9 cellular contexts compared by ENCODE assay signal in genomic region chr15:66862878-66863335, GRCh38.
DNase-seq lines count a peak whose midpoint lies in the region; ATAC-seq and TF ChIP-seq lines count a peak whose summit lies in the region.
"Had no signal": no experiment of that assay in that cellular context is flagged by ENCODE, and none has a peak within 500 bp of the region (broad histone marks: within the 10 kb centered on the region; RNA-seq: fewer than 3 reads in every experiment).

No MANE protein-coding gene starts in this region.

- peak; percentile 47 to 78 (median 64) for DNase-seq in CD4-positive, alpha-beta T cell
- DNase-seq in NCI-H526 treated with DMSO at 0.1 percent for 48 hours (lab: John Stamatoyannopoulos, UW) (peak; percentile 32), dermis microvascular lymphatic vessel endothelial cell (ENCODE audit: low read depth in 2 of 2) (peak; percentile 43 to 75), lung microvascular endothelial cell (ENCODE audit: low read depth in 2 of 2) (peak; percentile 79 to 81)
- DNase-seq in activated CD4-positive, alpha-beta T cell treated with anti-CD3 and anti-CD28 coated beads, Interleukin-2, amount 50 U/mL, for 4 hours: peak; percentile 64 to 68
- DNase-seq in stimulated activated CD8-positive, alpha-beta memory T cell treated with anti-CD3 and anti-CD28 coated beads, Interleukin-15, amount 100 ng/mL, for 24 hours (ENCODE audit: low read depth): peak; percentile 57

- intact Hi-C loops in CD4-positive, alpha-beta T cell (cut with DNase I, micrococcal nuclease): no loop called here

- POLR2A ChIA-PET in CD4-positive, alpha-beta T cell (lab: Charles Lee): no interaction called here

- H3K9me3 ChIP-seq in CD4-positive, alpha-beta T cell (ENCODE audit: control insufficient read depth, low read length): no peaks in the 10 kb centered on the region

- H3K27me3 Mint-ChIP-seq in CD4-positive, alpha-beta T cell: peaks cover 49% of the 10 kb centered on the region

- no peaks in the 10 kb centered on the region for H3K9me3 Mint-ChIP-seq in CD4-positive, alpha-beta T cell

- no peak overlapping the region for H3K4me3 Mint-ChIP-seq in CD4-positive, alpha-beta T cell

- CTCF ChIA-PET in CD4-positive, alpha-beta T cell (lab: Charles Lee): no interaction called here

- no peak overlapping the region for H3K27ac ChIP-seq in CD4-positive, alpha-beta T cell (ENCODE audit: low read depth, low read length)
- H3K27ac ChIP-seq: SK-N-MC had no signal

- peak; percentile 89 for ATAC-seq in CD4-positive, alpha-beta T cell (ENCODE audit: poor library complexity)
- peak; percentile 52 for ATAC-seq in GM21528 (IDR thresholded peaks at IDR 0.05; ENCODE audit: low FRiP score, unreplicated experiment)
- no peak for ATAC-seq in GM19455 (IDR thresholded peaks at IDR 0.05; ENCODE audit: unreplicated experiment)

- TF ChIP-seq CTCF in CD4-positive, alpha-beta T cell (IDR thresholded peaks at IDR 0.05): peak; percentile 78

- no peak overlapping the region for H3K27ac Mint-ChIP-seq in CD4-positive, alpha-beta T cell

- H3K27me3 ChIP-seq in CD4-positive, alpha-beta T cell (ENCODE audit: control insufficient read depth, insufficient read depth, low read length): no peaks in the 10 kb centered on the region

- H3K36me3 Mint-ChIP-seq in CD4-positive, alpha-beta T cell (ENCODE audit: low read depth): no peaks in the 10 kb centered on the region

- no peaks in the 10 kb centered on the region for H3K4me1 Mint-ChIP-seq in CD4-positive, alpha-beta T cell (ENCODE audit: low read depth)
